ENCODE assay signal across 8 cellular contexts in the genomic region with DNA sequence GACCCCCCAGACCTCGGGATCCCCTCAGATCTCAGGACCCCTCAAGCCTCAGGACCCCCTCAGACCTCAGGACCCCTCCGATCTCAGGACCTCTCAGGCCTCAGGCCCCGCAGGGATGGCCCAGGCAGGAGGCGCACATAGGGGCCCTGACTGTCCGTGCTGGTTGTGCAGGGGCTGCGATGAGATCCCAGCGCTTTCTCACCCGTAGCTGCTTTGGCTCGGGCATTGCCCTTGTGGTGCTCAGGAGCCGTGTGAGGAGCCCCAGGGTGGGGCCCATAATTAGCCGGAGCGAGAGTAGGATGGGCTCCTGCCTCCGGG. TPM values are rescaled to one million over a fixed set of nuclear protein-coding genes. Genes with fewer than 3 reads are reported as not detected.
DNase-seq lines count a peak whose midpoint lies in the region; ATAC-seq and TF ChIP-seq lines count a peak whose summit lies in the region.

No MANE protein-coding gene starts in this region.

- CTCF ChIA-PET in SK-N-SH (lab: Yijun Ruan, JAX) = interaction anchor here (1.0 to 1.3 kb wide), 3 partner anchors 8 to 514 kb away, joined by 3 read pairs; no protein-coding TSS in a partner anchor

- DNase-seq in SK-N-SH (no peak), fibroblast of pulmonary artery (ENCODE audit: low read depth) (no peak), progenitor cell of endocrine pancreas (ENCODE audit: low spot score, unreplicated experiment) (no peak), RPMI8226 (no peak), NCI-H69 (lab: John Stamatoyannopoulos, UW) (no peak), cerebellar cortex (ENCODE audit: low spot score) (no peak)

- H3K4me2 ChIP-seq in SK-N-SH = peak overlapping the region; percentile 75; the same call in 1 of the 2 replicates

- peak overlapping the region; percentile 65 for H3K4me3 Mint-ChIP-seq in progenitor cell of endocrine pancreas (ENCODE audit: low read depth)

- H2AFZ ChIP-seq in SK-N-SH (ENCODE audit: low read depth) = peak overlapping the region; percentile 85; the same call in 1 of the 2 replicates

- peaks cover 39% of the 10 kb centered on the region for H3K79me2 ChIP-seq in SK-N-SH (ENCODE audit: insufficient read depth)

- no peak for ATAC-seq in GM18870 (IDR thresholded peaks at IDR 0.05; ENCODE audit: unreplicated experiment)

- peaks cover 9% of the 10 kb centered on the region for H3K4me1 Mint-ChIP-seq in progenitor cell of endocrine pancreas (ENCODE audit: low read depth)

- TF ChIP-seq CTCF in SK-N-SH (IDR thresholded peaks at IDR 0.05) (no peak), fibroblast of pulmonary artery (IDR thresholded peaks at IDR 0.05; ENCODE audit: low read length, missing control alignments) (no peak), progenitor cell of endocrine pancreas (IDR thresholded peaks at IDR 0.05; ENCODE audit: unreplicated experiment) (no peak)

- H3K27me3 Mint-ChIP-seq in progenitor cell of endocrine pancreas = peaks cover 10% of the 10 kb centered on the region

- peaks cover 33% of the 10 kb centered on the region for H4K20me1 ChIP-seq in SK-N-SH (ENCODE audit: insufficient read depth)

- peak overlapping the region; percentile 59 to 87 for H3K4me3 ChIP-seq in SK-N-SH (ENCODE audit: low read depth in 2 of 2, low read length in 1 of 2)
- H3K4me3 ChIP-seq in fibroblast of pulmonary artery (replicated peaks; ENCODE audit: low read depth, low read length) = peak overlapping the region; percentile 75

- H3K9me3 ChIP-seq in ES-I3 (ENCODE audit: control insufficient read depth, insufficient read depth, low read length) = no peaks in the 10 kb centered on the region
- H3K9me3 ChIP-seq in SK-N-SH = no peaks in the 10 kb centered on the region

- POLR2A ChIA-PET in SK-N-SH (lab: Yijun Ruan, JAX) = interaction anchor here (1.4 kb wide), 1 partner anchor 8 kb away, joined by 4 read pairs; no protein-coding TSS in a partner anchor

- H3K4me1 ChIP-seq in ES-I3 (ENCODE audit: insufficient read depth, low read length) = peaks cover 7% of the 10 kb centered on the region; the same call in 1 of the 2 replicates
- peaks cover 11 to 16% of the 10 kb centered on the region in 2 experiments; a peak in 2 of 4 replicates for H3K4me1 ChIP-seq in SK-N-SH (ENCODE audit: control insufficient read depth in 1 of 2, insufficient read depth in 2 of 2, low read depth in 1 of 2, low read length in 1 of 2)

- H3K27ac Mint-ChIP-seq in progenitor cell of endocrine pancreas = no peak overlapping the region

- H3K36me3 ChIP-seq in ES-I3 (ENCODE audit: insufficient read depth, low read length) (peaks cover 6% of the 10 kb centered on the region; the same call in 1 of the 2 replicates), SK-N-SH (replicated peaks in 1 of 2; ENCODE audit: control insufficient read depth in 1 of 2, insufficient read depth in 2 of 2, low read length in 1 of 2) (peaks cover 6 to 12% of the 10 kb centered on the region in 2 experiments)

- H3K27me3 ChIP-seq in SK-N-SH (ENCODE audit: insufficient read depth) = no peaks in the 10 kb centered on the region; the same call in 1 of the 2 replicates

- H3K27ac ChIP-seq in SK-N-SH (ENCODE audit: low read depth in 2 of 2, low read length in 1 of 2) = peak overlapping the region; percentile 40 to 84; a peak in 2 of 4 replicates

- TF ChIP-seq RAD21 in SK-N-SH (IDR thresholded peaks at IDR 0.05; ENCODE audit: low read length) = no peak

- H3K36me3 Mint-ChIP-seq in progenitor cell of endocrine pancreas (ENCODE audit: insufficient read depth) = no peaks in the 10 kb centered on the region

- 73% methylated on average over 6 of the region's 13 CpGs for WGBS in SK-N-SH (ENCODE audit: low lambda C conversion rate)

- no peaks in the 10 kb centered on the region for H3K9me3 Mint-ChIP-seq in progenitor cell of endocrine pancreas (ENCODE audit: low read depth)

- H3F3A ChIP-seq in SK-N-SH (replicated peaks; ENCODE audit: insufficient read depth) = no peaks in the 10 kb centered on the region

- H3K9me2 ChIP-seq in SK-N-SH = no peaks in the 10 kb centered on the region

- no peak for TF ChIP-seq EP300 in SK-N-SH (IDR thresholded peaks at IDR 0.05; ENCODE audit: borderline replicate concordance in 1 of 2, low read depth in 1 of 2, low read length in 1 of 2)

- H3K9ac ChIP-seq in ES-I3 (ENCODE audit: low read depth, low read length) (peak overlapping the region; percentile 58), SK-N-SH (peak overlapping the region; percentile 76)

TF ChIP-seq in SK-N-SH, 30 proteins besides CTCF, POLR2A, EP300 and RAD21:
- TF ChIP-seq RXRA (IDR thresholded peaks at IDR 0.05; ENCODE audit: borderline replicate concordance, low read depth) (no peak), MAX (IDR thresholded peaks at IDR 0.05; ENCODE audit: low read depth) (no peak), GABPA (IDR thresholded peaks at IDR 0.05; ENCODE audit: low read depth) (no peak), RCOR1 (IDR thresholded peaks at IDR 0.05; ENCODE audit: low read length) (no peak), YY1 (IDR thresholded peaks at IDR 0.05; ENCODE audit: low read depth) (no peak)
- TF ChIP-seq, protein P1, sequence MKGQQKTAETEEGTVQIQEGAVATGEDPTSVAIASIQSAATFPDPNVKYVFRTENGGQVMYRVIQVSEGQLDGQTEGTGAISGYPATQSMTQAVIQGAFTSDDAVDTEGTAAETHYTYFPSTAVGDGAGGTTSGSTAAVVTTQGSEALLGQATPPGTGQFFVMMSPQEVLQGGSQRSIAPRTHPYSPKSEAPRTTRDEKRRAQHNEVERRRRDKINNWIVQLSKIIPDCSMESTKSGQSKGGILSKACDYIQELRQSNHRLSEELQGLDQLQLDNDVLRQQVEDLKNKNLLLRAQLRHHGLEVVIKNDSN (IDR thresholded peaks at IDR 0.05; ENCODE audit: borderline replicate concordance, low read depth) = no peak

RNA-seq across cellular contexts. Expression of gene LPCAT1, which starts 0.7 kb away (rescaled TPM):
- 32.5 and 42.3 TPM in 2 replicates for polyA plus RNA-seq in SK-N-SH (2012; rRNA removed)
- 30.1 and 38.3 TPM in 2 replicates for polyA plus RNA-seq in SK-N-SH (2012; cell fraction: cytosol; rRNA removed)
- polyA plus RNA-seq in SK-N-SH (2012; cell fraction: nucleus; rRNA removed) = 54.3 and 65.1 TPM in 2 replicates
- total RNA-seq in progenitor cell of endocrine pancreas = 73.3 and 76.4 TPM in 2 replicates
